In genomic region chr22:37502342-37503182, GRCh38 we compare ENCODE assay signal across 11 cellular contexts. TPM values are rescaled to one million over a fixed set of nuclear protein-coding genes. Genes with fewer than 3 reads are reported as not detected.
DNase-seq lines count a peak whose midpoint lies in the region; ATAC-seq and TF ChIP-seq lines count a peak whose summit lies in the region.
"Had no signal": no experiment of that assay in that cellular context is flagged by ENCODE, and none has a peak within 500 bp of the region (broad histone marks: within the 10 kb centered on the region; RNA-seq: fewer than 3 reads in every experiment).

No MANE protein-coding gene starts in this region.

- CTCF ChIA-PET in PC-3 (lab: Charles Lee), result no interaction called here

- peaks cover 32% of the 10 kb centered on the region for H3K4me1 ChIP-seq in PC-3 (ENCODE audit: insufficient read depth, low read length)
- H3K4me1 ChIP-seq in esophagus muscularis mucosa, result peaks cover 40 to 53% (median 44%) of the 10 kb centered on the region in 4 donors
- H3K4me1 ChIP-seq in osteoblast (ENCODE audit: insufficient read depth, low read length), result peaks cover 15% of the 10 kb centered on the region
- H3K4me1 ChIP-seq in foreskin keratinocyte, result peaks cover 7% of the 10 kb centered on the region
- peaks cover 52% of the 10 kb centered on the region for H3K4me1 ChIP-seq in testis

- H3K27ac ChIP-seq in PC-3 (ENCODE audit: low read length), result peak overlapping the region; percentile 95
- H3K27ac ChIP-seq in esophagus muscularis mucosa (replicated peaks in 1 of 4), result peak overlapping the region; percentile 6 to 68 (median 59)
- peak overlapping the region; percentile 56 for H3K27ac ChIP-seq in osteoblast (ENCODE audit: low read depth, low read length)
- H3K27ac ChIP-seq in foreskin keratinocyte, result no peak overlapping the region
- H3K27ac ChIP-seq in testis, result no peak overlapping the region

- H2AFZ ChIP-seq in PC-3 (ENCODE audit: low read length), result no peak overlapping the region
- no peak overlapping the region for H2AFZ ChIP-seq in osteoblast (ENCODE audit: low read length)

- DNase-seq in Caki2 (ENCODE audit: low read depth) (peak; percentile 72), PC-3 (peak; percentile 63), esophagus muscularis mucosa (ENCODE audit: extremely low spot score) (no peak), osteoblast (ENCODE audit: insufficient read length, low spot score, missing footprints) (no peak), foreskin keratinocyte (no peak), NCI-H1048 (lab: John Stamatoyannopoulos, UW) (no peak), testis (no peak)
- DNase-seq in activated T-helper 1 cell treated with anti-CD3 and anti-CD28 coated beads, Interleukin-12 subunit alpha, Interleukin-12 subunit beta, Interleukin-2, Interleukin-4 antibody, amounts not matched to agents 30 ng/mL and 10 ng/mL and 1 ng/mL, durations not matched to agents 14 hours and 24 hours and 36 hours (ENCODE audit: low spot score), result no peak
- DNase-seq: activated CD4-positive, alpha-beta T cell treated with anti-CD3 and anti-CD28 coated beads for 48 hours had no signal

- H3K9me3 ChIP-seq in PC-3 (ENCODE audit: low read length), result no peaks in the 10 kb centered on the region
- no peaks in the 10 kb centered on the region for H3K9me3 ChIP-seq in esophagus muscularis mucosa
- H3K9me3 ChIP-seq in osteoblast (ENCODE audit: low read depth, low read length), result no peaks in the 10 kb centered on the region
- H3K9me3 ChIP-seq in testis, result no peaks in the 10 kb centered on the region

- H3K27ac Mint-ChIP-seq in activated T-helper 1 cell treated with anti-CD3 and anti-CD28 coated beads, Interleukin-12 subunit alpha, Interleukin-12 subunit beta, Interleukin-2, Interleukin-4 antibody, amounts not matched to agents 30 ng/mL and 10 ng/mL and 1 ng/mL, durations not matched to agents 14 hours and 24 hours and 36 hours, result no peak overlapping the region

- H4K20me1 ChIP-seq in PC-3 (ENCODE audit: low read length) (no peaks in the 10 kb centered on the region), osteoblast (ENCODE audit: insufficient read depth, low read length) (peaks cover 6% of the 10 kb centered on the region)

- no TSS peak for BruUV-seq in PC-3 (replicated peaks; lab: Mats Ljungman, UMichigan)

- no peak for TF ChIP-seq EP300 in esophagus muscularis mucosa (IDR thresholded peaks at IDR 0.05)

- no peaks in the 10 kb centered on the region for H3K27me3 ChIP-seq in PC-3 (ENCODE audit: low read length)
- peaks cover 0 to 61% (median 0%) of the 10 kb centered on the region in 4 donors for H3K27me3 ChIP-seq in esophagus muscularis mucosa
- no peaks in the 10 kb centered on the region for H3K27me3 ChIP-seq in osteoblast (ENCODE audit: insufficient read depth, low read length)
- H3K27me3 ChIP-seq in foreskin keratinocyte, result no peaks in the 10 kb centered on the region
- H3K27me3 ChIP-seq in testis, result no peaks in the 10 kb centered on the region

- no peaks in the 10 kb centered on the region for H3K36me3 Mint-ChIP-seq in activated T-helper 1 cell treated with anti-CD3 and anti-CD28 coated beads, Interleukin-12 subunit alpha, Interleukin-12 subunit beta, Interleukin-2, Interleukin-4 antibody, amounts not matched to agents 30 ng/mL and 10 ng/mL and 1 ng/mL, durations not matched to agents 14 hours and 24 hours and 36 hours (ENCODE audit: low read depth)
- H3K36me3 Mint-ChIP-seq: IgD-negative memory B cell had no signal

- peak; percentile 54 for ATAC-seq in PC-3
- ATAC-seq in foreskin keratinocyte, result no peak

- H3F3A ChIP-seq in PC-3 (ENCODE audit: low read length, unreplicated experiment), result peaks cover 4% of the 10 kb centered on the region

- intact Hi-C loops in PC-3 (cut with micrococcal nuclease) (no loop called here), esophagus muscularis mucosa (cut with DNase I) (no loop called here), testis (cut with DNase I; ENCODE audit: low total_unique reads) (no loop called here)
- intact Hi-C loops in activated T-helper 1 cell treated with anti-CD3 and anti-CD28 coated beads, Interleukin-12 subunit alpha, Interleukin-12 subunit beta, Interleukin-2, Interleukin-4 antibody, amounts not matched to agents 30 ng/mL and 10 ng/mL and 1 ng/mL, durations not matched to agents 14 hours and 24 hours and 36 hours (cut with micrococcal nuclease), result no loop called here

- H3K4me3 ChIP-seq in PC-3 (ENCODE audit: low read length), result no peak overlapping the region
- no peak overlapping the region for H3K4me3 ChIP-seq in esophagus muscularis mucosa
- no peak overlapping the region for H3K4me3 ChIP-seq in osteoblast (ENCODE audit: insufficient read depth, low read length)
- H3K4me3 ChIP-seq in testis, result no peak overlapping the region

- TF ChIP-seq POLR2A in esophagus muscularis mucosa (IDR thresholded peaks at IDR 0.05; ENCODE audit: low read depth), result no peak
- TF ChIP-seq POLR2A in testis (IDR thresholded peaks at IDR 0.05), result no peak

- no peak for TF ChIP-seq CTCF in PC-3 (conservative IDR thresholded peaks at IDR 0.05; ENCODE audit: low read depth, low read length)
- TF ChIP-seq CTCF in esophagus muscularis mucosa (IDR thresholded peaks at IDR 0.05), result no peak
- no peak for TF ChIP-seq CTCF in osteoblast (IDR thresholded peaks at IDR 0.05; ENCODE audit: extremely low read depth, low read depth, low read length)
- TF ChIP-seq CTCF in foreskin keratinocyte (conservative IDR thresholded peaks at IDR 0.05), result no peak
- no peak for TF ChIP-seq CTCF in testis (IDR thresholded peaks at IDR 0.05)

- peak overlapping the region; percentile 71 for H3K4me2 ChIP-seq in PC-3 (ENCODE audit: low read length)
- H3K4me2 ChIP-seq in osteoblast (ENCODE audit: insufficient read depth, low read length), result no peak overlapping the region

- peak overlapping the region; percentile 75 for H3K9ac ChIP-seq in PC-3 (ENCODE audit: low read length)

- in situ Hi-C loops in Caki2 (cut with HindIII; ENCODE audit: low pct_unique_long_range_greater_than_20kb, low sequenced_read_pairs), result no loop called here

- 81% methylated on average over 16 of the region's 16 CpGs for WGBS in esophagus muscularis mucosa
- 65 to 73% methylated on average over 4 to 16 of the region's 16 CpGs for WGBS in testis, 2 donors

- peaks cover 9% of the 10 kb centered on the region for H3K27me3 Mint-ChIP-seq in activated T-helper 1 cell treated with anti-CD3 and anti-CD28 coated beads, Interleukin-12 subunit alpha, Interleukin-12 subunit beta, Interleukin-2, Interleukin-4 antibody, amounts not matched to agents 30 ng/mL and 10 ng/mL and 1 ng/mL, durations not matched to agents 14 hours and 24 hours and 36 hours (ENCODE audit: insufficient read depth)

- H3K79me2 ChIP-seq in PC-3 (ENCODE audit: low read length) (no peaks in the 10 kb centered on the region; the same call in 1 of the 2 replicates), osteoblast (ENCODE audit: insufficient read depth, low read length) (no peaks in the 10 kb centered on the region)

- no peaks in the 10 kb centered on the region for H3K9me2 ChIP-seq in PC-3 (replicated peaks; ENCODE audit: low read length)

- H3K36me3 ChIP-seq in PC-3 (ENCODE audit: low read depth, low read length) (no peaks in the 10 kb centered on the region; the same call in 1 of the 2 replicates), esophagus muscularis mucosa (peaks cover 0 to 30% (median 5%) of the 10 kb centered on the region in 4 donors), osteoblast (ENCODE audit: insufficient read depth, low read length) (peaks cover 60% of the 10 kb centered on the region), testis (ENCODE audit: low read depth, missing control alignments) (no peaks in the 10 kb centered on the region)

- H3K9me3 Mint-ChIP-seq in activated T-helper 1 cell treated with anti-CD3 and anti-CD28 coated beads, Interleukin-12 subunit alpha, Interleukin-12 subunit beta, Interleukin-2, Interleukin-4 antibody, amounts not matched to agents 30 ng/mL and 10 ng/mL and 1 ng/mL, durations not matched to agents 14 hours and 24 hours and 36 hours, result no peaks in the 10 kb centered on the region
- H3K9me3 Mint-ChIP-seq: IgD-negative memory B cell, neural crest cell had no signal

- H3K4me3 Mint-ChIP-seq in activated T-helper 1 cell treated with anti-CD3 and anti-CD28 coated beads, Interleukin-12 subunit alpha, Interleukin-12 subunit beta, Interleukin-2, Interleukin-4 antibody, amounts not matched to agents 30 ng/mL and 10 ng/mL and 1 ng/mL, durations not matched to agents 14 hours and 24 hours and 36 hours, result no peak overlapping the region
- H3K4me3 Mint-ChIP-seq: IgD-negative memory B cell had no signal

- POLR2A ChIA-PET in PC-3 (lab: Charles Lee; ENCODE audit: unreplicated experiment), result no interaction called here

- peaks cover 7% of the 10 kb centered on the region for H3K4me1 Mint-ChIP-seq in activated T-helper 1 cell treated with anti-CD3 and anti-CD28 coated beads, Interleukin-12 subunit alpha, Interleukin-12 subunit beta, Interleukin-2, Interleukin-4 antibody, amounts not matched to agents 30 ng/mL and 10 ng/mL and 1 ng/mL, durations not matched to agents 14 hours and 24 hours and 36 hours (ENCODE audit: low read depth)

RNA-seq across cellular contexts. Expression of gene MFNG, which starts 16.4 kb away (rescaled TPM):
- 0.46 and 0.54 TPM in 2 replicates for total RNA-seq in Caki2 (2014; rRNA removed; shearing (Covaris generic); ENCODE audit: low replicate concordance)
- total RNA-seq in PC-3 (2014; rRNA removed) (1.7 and 2.4 TPM in 2 replicates), esophagus muscularis mucosa (10 to 100 TPM in 3 of 4 donors, 1 to 10 TPM in 1; 7.5 to 23.1 (median 18.5) TPM), osteoblast (0.29 and 0.72 TPM in 2 replicates), foreskin keratinocyte (4.2 and 5.5 TPM in 2 replicates), testis (1 to 10 TPM; 8.1 to 8.2 TPM)
- polyA plus RNA-seq in foreskin keratinocyte (5.7 and 6.1 TPM in 2 replicates), testis (ENCODE audit: insufficient read depth, low read depth, low replicate concordance) (7.5 TPM)
- total RNA-seq in activated T-helper 1 cell treated with anti-CD3 and anti-CD28 coated beads, Interleukin-12 subunit alpha, Interleukin-12 subunit beta, Interleukin-2, Interleukin-4 antibody, amounts not matched to agents 30 ng/mL and 10 ng/mL and 1 ng/mL, durations not matched to agents 14 hours and 24 hours and 36 hours, result 213 and 214 TPM in 2 replicates

RNA-seq across cellular contexts. Expression of gene CARD10, which starts 16.7 kb away (rescaled TPM):
- total RNA-seq in Caki2 (2014; rRNA removed; shearing (Covaris generic); ENCODE audit: low replicate concordance), result 47.3 and 58.6 TPM in 2 replicates
- 20.7 and 26.3 TPM in 2 replicates for total RNA-seq in PC-3 (2014; rRNA removed)
- 10 to 100 TPM in 2 of 4 donors, 1 to 10 TPM in 2; 6.0 to 15.3 (median 8.8) TPM for total RNA-seq in esophagus muscularis mucosa
- 11.9 and 12.7 TPM in 2 replicates for total RNA-seq in osteoblast
- 116 and 130 TPM in 2 replicates for total RNA-seq in foreskin keratinocyte
- polyA plus RNA-seq in foreskin keratinocyte, result 112 and 115 TPM in 2 replicates
- 100 to 1,000 TPM in 1 of 2 donors, 10 to 100 TPM in 1; 89.8 to 113 TPM for total RNA-seq in testis
- polyA plus RNA-seq in testis (ENCODE audit: insufficient read depth, low read depth, low replicate concordance), result 42.6 TPM
- total RNA-seq in activated T-helper 1 cell treated with anti-CD3 and anti-CD28 coated beads, Interleukin-12 subunit alpha, Interleukin-12 subunit beta, Interleukin-2, Interleukin-4 antibody, amounts not matched to agents 30 ng/mL and 10 ng/mL and 1 ng/mL, durations not matched to agents 14 hours and 24 hours and 36 hours, result not detected in 2 replicates
- polyA plus RNA-seq: IgD-negative memory B cell had no signal

RNA-seq across cellular contexts. Expression of gene CDC42EP1, which starts 57.7 kb away (rescaled TPM):
- total RNA-seq in Caki2 (2014; rRNA removed; shearing (Covaris generic); ENCODE audit: low replicate concordance), result 8.9 and 9.1 TPM in 2 replicates
- total RNA-seq in PC-3 (2014; rRNA removed) (43.9 and 47.4 TPM in 2 replicates), esophagus muscularis mucosa (10 to 100 TPM; 19.9 to 38.1 (median 36.7) TPM), osteoblast (28.6 and 35.5 TPM in 2 replicates), foreskin keratinocyte (48.7 and 56.7 TPM in 2 replicates), testis (10 to 100 TPM; 73.9 to 87.4 TPM)
- polyA plus RNA-seq in foreskin keratinocyte (72.7 and 84.9 TPM in 2 replicates), testis (ENCODE audit: insufficient read depth, low read depth, low replicate concordance) (49.0 TPM)
- total RNA-seq in activated T-helper 1 cell treated with anti-CD3 and anti-CD28 coated beads, Interleukin-12 subunit alpha, Interleukin-12 subunit beta, Interleukin-2, Interleukin-4 antibody, amounts not matched to agents 30 ng/mL and 10 ng/mL and 1 ng/mL, durations not matched to agents 14 hours and 24 hours and 36 hours, result 1.1 and 1.5 TPM in 2 replicates

Comparison
In these comparisons a context has a peak if more than half of its experiments do, and no peak if none do; other contexts are left out.
1. DNase-seq: peak in Caki2 (single experiment) and PC-3 (single experiment); none in esophagus muscularis mucosa (single experiment), osteoblast (single experiment), foreskin keratinocyte (0 of 2), NCI-H1048 (single experiment), testis (single experiment) and activated T-helper 1 cell treated with anti-CD3 and anti-CD28 coated beads, Interleukin-12 subunit alpha, Interleukin-12 subunit beta, Interleukin-2, Interleukin-4 antibody, amounts not matched to agents 30 ng/mL and 10 ng/mL and 1 ng/mL, durations not matched to agents 14 hours and 24 hours and 36 hours (single experiment).
2. H3K27ac ChIP-seq: peak in PC-3 (single experiment), esophagus muscularis mucosa (4 of 4) and osteoblast (single experiment); none in foreskin keratinocyte (single experiment) and testis (0 of 2).